In genomic region chr5:7762267-7762666, GRCh38 we compare ENCODE assay signal across 12 cellular contexts.
DNase-seq lines count a peak whose midpoint lies in the region; ATAC-seq and TF ChIP-seq lines count a peak whose summit lies in the region.
"Had no signal": no experiment of that assay in that cellular context is flagged by ENCODE, and none has a peak within 500 bp of the region (broad histone marks: within the 10 kb centered on the region; RNA-seq: fewer than 3 reads in every experiment).

No MANE protein-coding gene starts in this region.

- no peaks in the 10 kb centered on the region for H3K36me3 ChIP-seq in breast epithelium
- H3K36me3 ChIP-seq in upper lobe of right lung = no peaks in the 10 kb centered on the region

- H3K4me3 ChIP-seq in breast epithelium (no peak overlapping the region), dorsolateral prefrontal cortex (no peak overlapping the region), upper lobe of right lung (no peak overlapping the region), foreskin fibroblast (ENCODE audit: low read depth in 1 of 2, low read length in 2 of 2) (no peak overlapping the region)
- H3K4me3 ChIP-seq: skin epidermis had no signal

- intact Hi-C loops in breast epithelium (cut with DNase I; ENCODE audit: low total_unique reads) (no loop called here), dorsolateral prefrontal cortex (cut with DNase I) (no loop called here), upper lobe of right lung (cut with DNase I) (no loop called here)

- H3K27me3 ChIP-seq in breast epithelium = no peaks in the 10 kb centered on the region
- peaks cover 0 to 5% (median 0%) of the 10 kb centered on the region in 45 donors for H3K27me3 ChIP-seq in dorsolateral prefrontal cortex
- peaks cover 10% of the 10 kb centered on the region for H3K27me3 ChIP-seq in upper lobe of right lung

- peak; percentile 51 for ATAC-seq in upper lobe of right lung
- ATAC-seq in GM19351 (IDR thresholded peaks at IDR 0.05; ENCODE audit: unreplicated experiment) = no peak

- no peak for TF ChIP-seq POLR2A in breast epithelium (IDR thresholded peaks at IDR 0.05)

- no peak overlapping the region for H3K27ac ChIP-seq in breast epithelium
- H3K27ac ChIP-seq in dorsolateral prefrontal cortex = peak overlapping the region in 36 of 59 donors; percentile 6 to 79 (median 47)
- no peak overlapping the region for H3K27ac ChIP-seq in upper lobe of right lung
- H3K27ac ChIP-seq: skin epidermis had no signal

- in situ Hi-C loops in T47D (cut with HindIII; ENCODE audit: low pct_unique_long_range_greater_than_20kb, low sequenced_read_pairs) = no loop called here

- peak; percentile 23 to 79 for DNase-seq in T47D (ENCODE audit: low read depth in 1 of 2, low spot score in 1 of 2)
- DNase-seq in breast epithelium (ENCODE audit: low spot score in 2 of 2) = no peak
- DNase-seq in NCI-H187 treated with DMSO at 0.1 percent for 48 hours (lab: John Stamatoyannopoulos, UW) = peak; percentile 24
- DNase-seq in dorsolateral prefrontal cortex = no peak
- DNase-seq in upper lobe of right lung = no peak
- DNase-seq in activated effector memory CD4-positive, alpha-beta T cell treated with Interleukin-2 at 50 U/mL for 16 hours = no peak
- DNase-seq in foreskin fibroblast = no peak
- DNase-seq: activated CD4-positive, alpha-beta T cell treated with anti-CD3 and anti-CD28 coated beads, Interleukin-2, amount 10 ng/mL, durations not matched to agents 24 days and 14 days; activated gamma-delta T cell treated with Interleukin-2 at 50 U/mL for 16 hours; DND-41 had no signal

- H3K4me1 ChIP-seq in breast epithelium = no peaks in the 10 kb centered on the region
- H3K4me1 ChIP-seq in upper lobe of right lung = no peaks in the 10 kb centered on the region

- TF ChIP-seq CTCF in breast epithelium (IDR thresholded peaks at IDR 0.05) (no peak), dorsolateral prefrontal cortex (IDR thresholded peaks at IDR 0.05 in 54 of 56, conservative IDR thresholded peaks at IDR 0.05 in 2 of 56; ENCODE audit: low read depth in 1 of 56, partially characterized antibody in 56 of 56) (no peak), upper lobe of right lung (IDR thresholded peaks at IDR 0.05) (no peak), foreskin fibroblast (IDR thresholded peaks at IDR 0.05; ENCODE audit: low read depth, low read length) (no peak)

- no peaks in the 10 kb centered on the region for H3K9me3 ChIP-seq in breast epithelium
- H3K9me3 ChIP-seq in upper lobe of right lung = no peaks in the 10 kb centered on the region

Comparison
In these comparisons a context has a peak if more than half of its experiments do, and no peak if none do; other contexts are left out.
1. DNase-seq: peak in T47D (2 of 2) and NCI-H187 treated with DMSO at 0.1 percent for 48 hours (single experiment); none in breast epithelium (0 of 2), dorsolateral prefrontal cortex (0 of 10), upper lobe of right lung (single experiment), activated effector memory CD4-positive, alpha-beta T cell treated with Interleukin-2 at 50 U/mL for 16 hours (single experiment) and foreskin fibroblast (0 of 2).
2. H3K27ac ChIP-seq: peak in dorsolateral prefrontal cortex (36 of 59); none in breast epithelium (0 of 2) and upper lobe of right lung (single experiment).